ENCODE assay signal across 8 cellular contexts in genomic region chr1:40049745-40050144, GRCh38. TPM values are rescaled to one million over a fixed set of nuclear protein-coding genes. Genes with fewer than 3 reads are reported as not detected.
DNase-seq lines count a peak whose midpoint lies in the region; ATAC-seq and TF ChIP-seq lines count a peak whose summit lies in the region.

No MANE protein-coding gene starts in this region.

- H3K27me3 Mint-ChIP-seq in IgD-negative memory B cell (no peaks in the 10 kb centered on the region), chondrocyte (ENCODE audit: low read depth) (no peaks in the 10 kb centered on the region), natural killer cell (ENCODE audit: low read depth in 2 of 2) (no peaks in the 10 kb centered on the region)

- H3K9me3 Mint-ChIP-seq in IgD-negative memory B cell (no peaks in the 10 kb centered on the region), chondrocyte (ENCODE audit: low read depth) (no peaks in the 10 kb centered on the region), natural killer cell (no peaks in the 10 kb centered on the region)

- peak in 1 of 3 donors; percentile 37 for ATAC-seq in natural killer cell
- ATAC-seq in HG02970 (IDR thresholded peaks at IDR 0.05; ENCODE audit: low FRiP score, unreplicated experiment), result no peak

- peak overlapping the region; percentile 4 to 46 (median 14) for H3K27ac Mint-ChIP-seq in IgD-negative memory B cell
- peak overlapping the region; percentile 74 for H3K27ac Mint-ChIP-seq in chondrocyte (ENCODE audit: unreplicated experiment)
- H3K27ac Mint-ChIP-seq in natural killer cell, result peak overlapping the region; percentile 89 to 93

- intact Hi-C loops in natural killer cell (cut with micrococcal nuclease), result no loop called here

- H3K36me3 Mint-ChIP-seq in IgD-negative memory B cell (peaks cover 4% of the 10 kb centered on the region), chondrocyte (ENCODE audit: low read depth) (peaks cover 5% of the 10 kb centered on the region), natural killer cell (no peaks in the 10 kb centered on the region)

- no peak for TF ChIP-seq CTCF in chondrocyte (IDR thresholded peaks at IDR 0.05)
- no peak for TF ChIP-seq CTCF in natural killer cell (IDR thresholded peaks at IDR 0.05)

- H3K4me1 Mint-ChIP-seq in IgD-negative memory B cell (peaks cover 38 to 62% (median 42%) of the 10 kb centered on the region in 3 donors), chondrocyte (ENCODE audit: low read depth) (peaks cover 72% of the 10 kb centered on the region), natural killer cell (peaks cover 78 to 82% of the 10 kb centered on the region in 2 donors)

- peak overlapping the region in 2 of 4 donors; percentile 18 to 77 for H3K4me3 Mint-ChIP-seq in IgD-negative memory B cell
- no peak overlapping the region for H3K4me3 Mint-ChIP-seq in chondrocyte (ENCODE audit: unreplicated experiment)
- H3K4me3 Mint-ChIP-seq in natural killer cell, result peak overlapping the region; percentile 33

- DNase-seq in CD1c-positive myeloid dendritic cell (ENCODE audit: extremely low spot score) (peak; percentile 64), chondrocyte (ENCODE audit: low spot score) (no peak), natural killer cell (no peak), NCI-H69 (lab: John Stamatoyannopoulos, UW) (no peak), NCI-H1417 treated with DMSO at 0.1 percent for 48 hours (lab: John Stamatoyannopoulos, UW) (no peak), NCI-H524 (lab: John Stamatoyannopoulos, UW) (no peak)

RNA-seq across cellular contexts. Expression of gene CAP1, which starts 9.2 kb away (rescaled TPM):
- polyA plus RNA-seq in IgD-negative memory B cell, result 424 TPM
- total RNA-seq in chondrocyte (415 to 576 TPM (median 558 TPM) in 3 replicates), natural killer cell (100 to 1,000 TPM; 482 to 541 (median 537) TPM)

RNA-seq across cellular contexts. Expression of gene PPT1, which starts 47.3 kb away (rescaled TPM):
- 107 TPM for polyA plus RNA-seq in IgD-negative memory B cell
- 48.3 to 79.0 TPM (median 48.6 TPM) in 3 replicates for total RNA-seq in chondrocyte
- 10 to 100 TPM; 24.9 to 34.5 (median 29.9) TPM for total RNA-seq in natural killer cell

Comparison
In these comparisons a context has a peak if more than half of its experiments do, and no peak if none do; other contexts are left out.
1. H3K27ac Mint-ChIP-seq: peak in every context shown above with its lines; median percentile 91 in natural killer cell; 74 in chondrocyte; 14 in IgD-negative memory B cell.